ENCODE assay signal across 17 cellular contexts in the genomic region with DNA sequence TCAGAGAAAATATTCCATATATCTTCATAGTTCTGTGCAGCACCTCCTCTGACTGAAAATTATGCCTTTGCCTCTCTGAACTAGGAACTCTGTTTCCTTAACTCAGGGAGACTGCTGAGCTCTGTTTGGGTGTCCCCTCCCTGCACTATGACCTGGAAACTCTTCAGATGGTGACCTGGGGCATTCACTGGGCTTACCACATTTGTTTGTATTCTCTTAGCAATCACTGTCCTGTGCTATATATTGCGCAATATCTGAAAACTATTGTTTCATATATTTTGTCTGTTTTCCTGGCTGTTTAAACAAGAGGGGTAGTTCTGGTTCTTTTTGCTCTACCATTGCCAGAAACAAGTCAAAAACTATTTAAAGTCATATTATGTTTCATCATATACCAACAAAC.
A peak's percentile ranks its signal among the peaks of the same experiment; 100 is the strongest.
DNase-seq lines count a peak whose midpoint lies in the region; ATAC-seq, FAIRE-seq and TF ChIP-seq lines count a peak whose summit lies in the region.
"Had no signal": no experiment of that assay in that cellular context is flagged by ENCODE, and none has a peak within 500 bp of the region (broad histone marks: within the 10 kb centered on the region; RNA-seq: fewer than 3 reads in every experiment).

No MANE protein-coding gene starts in this region.

- H3K4me3 Mint-ChIP-seq in MCF 10A (ENCODE audit: unreplicated experiment) = no peak overlapping the region
- H3K4me3 Mint-ChIP-seq: CD4-positive, alpha-beta T cell; HFFc6; IgD-negative memory B cell had no signal

- H3K9me3 ChIP-seq in mammary epithelial cell (replicated peaks; ENCODE audit: insufficient read depth, low read length) = no peaks in the 10 kb centered on the region
- no peaks in the 10 kb centered on the region for H3K9me3 ChIP-seq in HepG2 (ENCODE audit: low read length)
- no peaks in the 10 kb centered on the region for H3K9me3 ChIP-seq in esophagus squamous epithelium

- no peaks in the 10 kb centered on the region for H3K36me3 ChIP-seq in mammary epithelial cell (ENCODE audit: insufficient read depth, low read length)
- no peaks in the 10 kb centered on the region for H3K36me3 ChIP-seq in HepG2 (replicated peaks in 1 of 2; ENCODE audit: control insufficient read depth in 1 of 2, insufficient read depth in 2 of 2, low read length in 2 of 2)
- H3K36me3 ChIP-seq in esophagus squamous epithelium = no peaks in the 10 kb centered on the region

- no peak for FAIRE-seq in HepG2 (lab: Jason Lieb, UNC)
- FAIRE-seq: GM12891 had no signal

- H3K4me3 ChIP-seq in mammary epithelial cell (replicated peaks in 1 of 3; ENCODE audit: insufficient read depth in 1 of 3, low read depth in 2 of 3, low read length in 3 of 3) = no peak overlapping the region
- H3K4me3 ChIP-seq in HepG2 (replicated peaks in 1 of 3; ENCODE audit: insufficient read depth in 1 of 3, low read depth in 2 of 3, low read length in 3 of 3) = no peak overlapping the region
- H3K4me3 ChIP-seq in esophagus squamous epithelium = no peak overlapping the region

- POLR2A ChIA-PET in MCF 10A (lab: Yijun Ruan, JAX) (no interaction called here), HepG2 (lab: Yijun Ruan, JAX) (no interaction called here)

- no peak for TF ChIP-seq CTCF in MCF 10A (IDR thresholded peaks at IDR 0.05; ENCODE audit: unreplicated experiment)
- TF ChIP-seq CTCF in mammary epithelial cell (conservative IDR thresholded peaks at IDR 0.05 in 1 of 2, IDR thresholded peaks at IDR 0.05 in 1 of 2; ENCODE audit: extremely low read depth in 1 of 2, insufficient read depth in 1 of 2, low read depth in 1 of 2, low read length in 2 of 2) = no peak
- no peak for TF ChIP-seq CTCF in HepG2 (CRISPR knock-in tag; IDR thresholded peaks at IDR 0.05)
- TF ChIP-seq CTCF in esophagus squamous epithelium (IDR thresholded peaks at IDR 0.05) = no peak

- H3K9ac ChIP-seq in mammary epithelial cell (ENCODE audit: insufficient read depth, low read length) = no peak overlapping the region
- H3K9ac ChIP-seq in HepG2 (ENCODE audit: insufficient read depth, low read depth, low read length) = no peak overlapping the region

- peak; percentile 58; the same call in 1 of the 3 replicates for ATAC-seq in HepG2
- no peak for ATAC-seq in GM21447 (IDR thresholded peaks at IDR 0.05; ENCODE audit: unreplicated experiment)
- ATAC-seq: Right ventricle myocardium inferior had no signal

- TF ChIP-seq EP300 in HepG2 (IDR thresholded peaks at IDR 0.05; ENCODE audit: low read depth in 2 of 2, low read length in 2 of 2) (no peak), HepG2 (CRISPR knock-in tag; IDR thresholded peaks at IDR 0.05; ENCODE audit: borderline replicate concordance) (no peak)

- CTCF ChIA-PET in MCF 10A (lab: Yijun Ruan, JAX) = no interaction called here
- CTCF ChIA-PET in mammary epithelial cell (lab: Charles Lee; ENCODE audit: low non-redundant PET) = no interaction called here
- CTCF ChIA-PET in HepG2 (lab: Yijun Ruan, JAX; ENCODE audit: low intra/inter-chr PET ratio, low total read pairs) = no interaction called here

- H3K4me2 ChIP-seq in mammary epithelial cell (ENCODE audit: insufficient read depth, low read depth, low read length) (no peak overlapping the region), HepG2 (ENCODE audit: low read depth, low read length) (no peak overlapping the region)

- peaks cover 3% of the 10 kb centered on the region for H3K27me3 ChIP-seq in mammary epithelial cell (ENCODE audit: insufficient read depth, low read length)
- H3K27me3 ChIP-seq in HepG2 (ENCODE audit: control insufficient read depth in 1 of 2, insufficient read depth in 2 of 2, low read length in 2 of 2) = peaks cover 0 to 6% of the 10 kb centered on the region in 2 experiments; a peak in 1 of 5 replicates
- no peaks in the 10 kb centered on the region for H3K27me3 ChIP-seq in esophagus squamous epithelium

- dilution Hi-C loops in mammary epithelial cell (cut with HindIII; ENCODE audit: low sequenced_read_pairs) = no loop called here

- H3K27ac ChIP-seq in mammary epithelial cell (ENCODE audit: insufficient read depth, low read depth, low read length) = no peak overlapping the region
- no peak overlapping the region for H3K27ac ChIP-seq in HepG2 (ENCODE audit: extremely low read length, insufficient read depth, low read length)
- H3K27ac ChIP-seq in esophagus squamous epithelium = no peak overlapping the region

- in situ Hi-C loops in mammary epithelial cell (cut with MboI; ENCODE audit: low sequenced_read_pairs in 2 of 2) (no loop called here), HepG2 (cut with HindIII; ENCODE audit: extremely low pct_ligation_motif_present, low pct_unique_long_range_greater_than_20kb) (no loop called here)

- intact Hi-C loops in MCF 10A (cut with micrococcal nuclease) = no loop called here
- intact Hi-C loops in mammary epithelial cell (cut with micrococcal nuclease) = no loop called here
- intact Hi-C loops in HepG2 (cut with micrococcal nuclease; ENCODE audit: unreplicated experiment) = no loop called here
- intact Hi-C loops in esophagus squamous epithelium (cut with DNase I) = no loop called here

- H3K4me1 ChIP-seq in mammary epithelial cell (ENCODE audit: insufficient read depth, low read length) (no peaks in the 10 kb centered on the region), HepG2 (ENCODE audit: insufficient read depth, low read length) (no peaks in the 10 kb centered on the region), esophagus squamous epithelium (no peaks in the 10 kb centered on the region)
- H3K4me1 ChIP-seq: Caco-2 had no signal

- no peak overlapping the region for H2AFZ ChIP-seq in mammary epithelial cell (ENCODE audit: low read depth, low read length)
- no peak overlapping the region for H2AFZ ChIP-seq in HepG2 (ENCODE audit: low read length)

- H3K27ac Mint-ChIP-seq in MCF 10A (ENCODE audit: low read depth, unreplicated experiment) = no peak overlapping the region
- H3K27ac Mint-ChIP-seq: CD4-positive, alpha-beta T cell; HFFc6; IgD-negative memory B cell had no signal

- peak; percentile 4 for DNase-seq in MCF 10A (ENCODE audit: unreplicated experiment)
- no peak for DNase-seq in mammary epithelial cell
- peak; percentile 1 to 40 for DNase-seq in dermis microvascular lymphatic vessel endothelial cell (ENCODE audit: low read depth in 2 of 2)
- peak; percentile 37 for DNase-seq in HepG2 (ENCODE audit: low spot score)
- no peak for DNase-seq in stimulated activated CD4-positive, alpha-beta T cell treated with anti-CD3 and anti-CD28 coated beads, Interleukin-12 subunit alpha, Interleukin-12 subunit beta, amount 100 ng/mL, for 4 hours
- DNase-seq in Ammon's horn (ENCODE audit: low spot score) = no peak
- DNase-seq in esophagus squamous epithelium (lab: John Stamatoyannopoulos, UW) = no peak
- DNase-seq: CD4-positive, alpha-beta T cell; HFFc6; NCI-H1694 treated with DMSO at 0.1 percent for 48 hours; NCI-H510A treated with DMSO at 0.1 percent for 48 hours; NCI-H774 had no signal

- no peak for TF ChIP-seq RAD21 in HepG2 (CRISPR knock-in tag; IDR thresholded peaks at IDR 0.05)

- H3K36me3 Mint-ChIP-seq in MCF 10A (ENCODE audit: insufficient read depth, unreplicated experiment) = no peaks in the 10 kb centered on the region
- H3K36me3 Mint-ChIP-seq: IgD-negative memory B cell had no signal

- H3K9me3 Mint-ChIP-seq in MCF 10A (ENCODE audit: unreplicated experiment) = no peaks in the 10 kb centered on the region
- H3K9me3 Mint-ChIP-seq: CD4-positive, alpha-beta T cell had no signal

- peaks cover 55% of the 10 kb centered on the region for H3K27me3 Mint-ChIP-seq in MCF 10A (ENCODE audit: insufficient read depth, unreplicated experiment)
- H3K27me3 Mint-ChIP-seq: CD4-positive, alpha-beta T cell; IgD-negative memory B cell had no signal

- no peaks in the 10 kb centered on the region for H3K79me2 ChIP-seq in mammary epithelial cell (ENCODE audit: insufficient read depth, low read length)
- no peaks in the 10 kb centered on the region for H3K79me2 ChIP-seq in HepG2 (ENCODE audit: insufficient read depth, low read length)

- WGBS in mammary epithelial cell (ENCODE audit: low coverage, missing lambda C conversion rate) = 100% methylated on average over 1 of the region's 1 CpG
- 0% methylated on average over 1 of the region's 1 CpG for WGBS in HepG2 (ENCODE audit: low lambda C conversion rate)
- 58 to 88% methylated on average over 1 of the region's 1 CpG for WGBS in esophagus squamous epithelium, 2 donors

- H3K4me1 Mint-ChIP-seq in MCF 10A (ENCODE audit: insufficient read depth, unreplicated experiment) = no peaks in the 10 kb centered on the region
- H3K4me1 Mint-ChIP-seq: IgD-negative memory B cell had no signal

- H4K20me1 ChIP-seq in mammary epithelial cell (ENCODE audit: insufficient read depth, low read length) = no peaks in the 10 kb centered on the region
- H4K20me1 ChIP-seq in HepG2 (ENCODE audit: insufficient read depth, low read length) = no peaks in the 10 kb centered on the region

- TF ChIP-seq POLR2A in HepG2 (IDR thresholded peaks at IDR 0.05; ENCODE audit: insufficient read depth in 1 of 2, low read depth in 2 of 2, low read length in 2 of 2) (no peak), esophagus squamous epithelium (IDR thresholded peaks at IDR 0.05) (no peak)

- BruUV-seq in MCF 10A (replicated peaks; lab: Mats Ljungman, UMichigan) = no TSS peak
- BruUV-seq in mammary epithelial cell (replicated peaks; lab: Mats Ljungman, UMichigan) = no TSS peak
- BruUV-seq in HepG2 (replicated peaks; lab: Mats Ljungman, UMichigan) = no TSS peak

TF ChIP-seq in HepG2, 621 proteins besides CTCF, POLR2A, EP300 and RAD21 (continues in another document):
- TF ChIP-seq SOX13 (IDR thresholded peaks at IDR 0.05) (no peak), SOX13 (CRISPR knock-in tag; conservative IDR thresholded peaks at IDR 0.05 in 1 of 2, IDR thresholded peaks at IDR 0.05 in 1 of 2) (peak in 1 of 2 experiments; percentile 83; a peak in 2 of 4 replicates), SMAD1 (CRISPR knock-in tag; IDR thresholded peaks at IDR 0.05; ENCODE audit: borderline replicate concordance, low read depth) (no peak), REL (CRISPR knock-in tag; conservative IDR thresholded peaks at IDR 0.05) (no peak), GABPB1 (CRISPR knock-in tag; IDR thresholded peaks at IDR 0.05) (peak; percentile 74; the same call in 1 of the 2 replicates)
- TF ChIP-seq, protein P1, sequence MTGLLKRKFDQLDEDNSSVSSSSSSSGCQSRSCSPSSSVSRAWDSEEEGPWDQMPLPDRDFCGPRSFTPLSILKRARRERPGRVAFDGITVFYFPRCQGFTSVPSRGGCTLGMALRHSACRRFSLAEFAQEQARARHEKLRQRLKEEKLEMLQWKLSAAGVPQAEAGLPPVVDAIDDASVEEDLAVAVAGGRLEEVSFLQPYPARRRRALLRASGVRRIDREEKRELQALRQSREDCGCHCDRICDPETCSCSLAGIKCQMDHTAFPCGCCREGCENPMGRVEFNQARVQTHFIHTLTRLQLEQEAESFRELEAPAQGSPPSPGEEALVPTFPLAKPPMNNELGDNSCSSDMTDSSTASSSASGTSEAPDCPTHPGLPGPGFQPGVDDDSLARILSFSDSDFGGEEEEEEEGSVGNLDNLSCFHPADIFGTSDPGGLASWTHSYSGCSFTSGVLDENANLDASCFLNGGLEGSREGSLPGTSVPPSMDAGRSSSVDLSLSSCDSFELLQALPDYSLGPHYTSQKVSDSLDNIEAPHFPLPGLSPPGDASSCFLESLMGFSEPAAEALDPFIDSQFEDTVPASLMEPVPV (CRISPR knock-in tag; IDR thresholded peaks at IDR 0.05) = no peak

Comparison
In these comparisons a context has a peak if more than half of its experiments do, and no peak if none do; other contexts are left out.
1. DNase-seq: peak in MCF 10A (single experiment), dermis microvascular lymphatic vessel endothelial cell (2 of 2) and HepG2 (single experiment); none in mammary epithelial cell (single experiment), stimulated activated CD4-positive, alpha-beta T cell treated with anti-CD3 and anti-CD28 coated beads, Interleukin-12 subunit alpha, Interleukin-12 subunit beta, amount 100 ng/mL, for 4 hours (single experiment), Ammon's horn (single experiment) and esophagus squamous epithelium (single experiment).